Comparison of ENCODE assay signal across 22 cellular contexts in genomic region chr17:2972749-2973148, GRCh38.
"Had no signal": no experiment of that assay in that cellular context is flagged by ENCODE, and none has a peak within 500 bp of the region (broad histone marks: within the 10 kb centered on the region; RNA-seq: fewer than 3 reads in every experiment).

No MANE protein-coding gene starts in this region.

- H3K36me3 Mint-ChIP-seq: activated CD4-positive, alpha-beta memory T cell treated with anti-CD3 and anti-CD28 coated beads for 36 hours had no signal

- DNase-seq: activated B cell treated with CpG ODN at 0.5 μM for 24 hours; activated CD4-positive, alpha-beta memory T cell treated with anti-CD3 and anti-CD28 coated beads for 36 hours; activated CD4-positive, alpha-beta T cell treated with anti-CD3 and anti-CD28 coated beads for 4 hours; activated effector memory CD4-positive, alpha-beta T cell treated with Interleukin-2 at 50 U/mL for 16 hours; activated naive CD4-positive, alpha-beta T cell treated with anti-CD3 and anti-CD28 coated beads for 36 hours; activated T-cell treated with anti-CD3 and anti-CD28 coated beads, Interleukin-2, amount 50 U/mL, for 48 hours; amygdala; cerebellar nuclear complex; heart left ventricle; islet precursor cell; left cardiac atrium; midbrain; nephron progenitor cell; right cardiac atrium; stimulated activated CD4-positive, alpha-beta T cell treated with anti-CD3 and anti-CD28 coated beads, Interleukin-1b, Interleukin-23, amount 100 ng/mL, for 48 hours; T1000 had no signal

- H3K27ac ChIP-seq: coronary artery, epithelial cell of prostate, heart left ventricle, pancreas, suprapubic skin, tibial nerve had no signal

- H3K36me3 ChIP-seq: heart left ventricle, pancreas, suprapubic skin, tibial nerve had no signal

- H3K4me1 ChIP-seq: pancreas, suprapubic skin, tibial nerve had no signal

- ATAC-seq: heart left ventricle, left cardiac atrium, pancreas, right cardiac atrium had no signal

- H3K27me3 ChIP-seq: heart left ventricle, pancreas, stomach, suprapubic skin, tibial nerve had no signal

- H3K9me3 Mint-ChIP-seq: activated B cell treated with CpG ODN at 0.5 μM for 24 hours; activated CD4-positive, alpha-beta memory T cell treated with anti-CD3 and anti-CD28 coated beads for 36 hours; activated naive CD4-positive, alpha-beta T cell treated with anti-CD3 and anti-CD28 coated beads for 36 hours had no signal

- H3K27ac Mint-ChIP-seq: activated B cell treated with CpG ODN at 0.5 μM for 24 hours; activated CD4-positive, alpha-beta memory T cell treated with anti-CD3 and anti-CD28 coated beads for 36 hours; activated naive CD4-positive, alpha-beta T cell treated with anti-CD3 and anti-CD28 coated beads for 36 hours; nephron progenitor cell had no signal

- H3K4me1 Mint-ChIP-seq: activated B cell treated with CpG ODN at 0.5 μM for 24 hours, nephron progenitor cell had no signal

- H3K9me3 ChIP-seq: pancreas, stomach, suprapubic skin had no signal

- H3K27me3 Mint-ChIP-seq: activated B cell treated with CpG ODN at 0.5 μM for 24 hours; activated CD4-positive, alpha-beta memory T cell treated with anti-CD3 and anti-CD28 coated beads for 36 hours had no signal

- H3K4me3 ChIP-seq: coronary artery, heart left ventricle, pancreas, stomach, suprapubic skin, tibial nerve had no signal

- H3K4me3 Mint-ChIP-seq: activated B cell treated with CpG ODN at 0.5 μM for 24 hours; activated CD4-positive, alpha-beta memory T cell treated with anti-CD3 and anti-CD28 coated beads for 36 hours; activated naive CD4-positive, alpha-beta T cell treated with anti-CD3 and anti-CD28 coated beads for 36 hours; nephron progenitor cell had no signal
